In genomic region chr1:164675342-164675904, GRCh38 we compare ENCODE assay signal across 14 cellular contexts.
DNase-seq lines count a peak whose midpoint lies in the region; ATAC-seq and TF ChIP-seq lines count a peak whose summit lies in the region.
"Had no signal": no experiment of that assay in that cellular context is flagged by ENCODE, and none has a peak within 500 bp of the region (broad histone marks: within the 10 kb centered on the region; RNA-seq: fewer than 3 reads in every experiment).

No MANE protein-coding gene starts in this region.

- no peak for TF ChIP-seq CTCF in mesothelial cell of epicardium (IDR thresholded peaks at IDR 0.05; ENCODE audit: unreplicated experiment)

- no peak overlapping the region for H3K4me3 Mint-ChIP-seq in mesothelial cell of epicardium
- H3K4me3 Mint-ChIP-seq: natural killer cell treated with Interleukin-12 subunit alpha and Interleukin-12 subunit beta and Interleukin-15 and Interleukin-18, amount 100 ng/mL, for 72 hours had no signal

- peaks cover 63% of the 10 kb centered on the region for H3K4me1 Mint-ChIP-seq in mesothelial cell of epicardium

- peak overlapping the region; percentile 81 for H3K27ac Mint-ChIP-seq in mesothelial cell of epicardium
- H3K27ac Mint-ChIP-seq: natural killer cell treated with Interleukin-12 subunit alpha and Interleukin-12 subunit beta and Interleukin-15 and Interleukin-18, amount 100 ng/mL, for 72 hours had no signal

- ATAC-seq in GM21515 (IDR thresholded peaks at IDR 0.05; ENCODE audit: unreplicated experiment): no peak
- ATAC-seq: body of pancreas; natural killer cell treated with Interleukin-12 subunit alpha and Interleukin-12 subunit beta and Interleukin-15 and Interleukin-18, amount 100 ng/mL, for 72 hours had no signal

- no peaks in the 10 kb centered on the region for H3K9me3 Mint-ChIP-seq in mesothelial cell of epicardium
- H3K9me3 Mint-ChIP-seq: natural killer cell treated with Interleukin-12 subunit alpha and Interleukin-12 subunit beta and Interleukin-15 and Interleukin-18, amount 100 ng/mL, for 72 hours had no signal

- DNase-seq in Ammon's horn (ENCODE audit: low spot score) (peak; percentile 49), HCEC 1CT (peak; percentile 41), astrocyte of the hippocampus (ENCODE audit: low read depth, low spot score) (peak; percentile 26), mesothelial cell of epicardium (ENCODE audit: low spot score in 2 of 2, unreplicated experiment in 2 of 2) (no peak), glomerular visceral epithelial cell (ENCODE audit: extremely low spot score) (no peak), NCI-H2227 treated with DMSO at 0.1 percent for 48 hours (lab: John Stamatoyannopoulos, UW) (no peak)
- DNase-seq: activated CD8-positive, alpha-beta memory T cell treated with anti-CD3 and anti-CD28 coated beads for 24 hours; body of pancreas; effector CD8-positive, alpha-beta T cell; NCI-H1436 treated with DMSO at 0.1 percent for 48 hours; NCI-H510A; upper lobe of left lung had no signal

- H3K36me3 Mint-ChIP-seq in mesothelial cell of epicardium: peaks cover 23% of the 10 kb centered on the region
- H3K36me3 Mint-ChIP-seq: natural killer cell treated with Interleukin-12 subunit alpha and Interleukin-12 subunit beta and Interleukin-15 and Interleukin-18, amount 100 ng/mL, for 72 hours had no signal

- no peaks in the 10 kb centered on the region for H3K27me3 Mint-ChIP-seq in mesothelial cell of epicardium (ENCODE audit: low read depth)

Comparison
In these comparisons a context has a peak if more than half of its experiments do, and no peak if none do; other contexts are left out.
1. DNase-seq: peak in Ammon's horn (single experiment), HCEC 1CT (single experiment) and astrocyte of the hippocampus (single experiment); none in mesothelial cell of epicardium (0 of 2), glomerular visceral epithelial cell (single experiment) and NCI-H2227 treated with DMSO at 0.1 percent for 48 hours (single experiment).